In the genomic region with DNA sequence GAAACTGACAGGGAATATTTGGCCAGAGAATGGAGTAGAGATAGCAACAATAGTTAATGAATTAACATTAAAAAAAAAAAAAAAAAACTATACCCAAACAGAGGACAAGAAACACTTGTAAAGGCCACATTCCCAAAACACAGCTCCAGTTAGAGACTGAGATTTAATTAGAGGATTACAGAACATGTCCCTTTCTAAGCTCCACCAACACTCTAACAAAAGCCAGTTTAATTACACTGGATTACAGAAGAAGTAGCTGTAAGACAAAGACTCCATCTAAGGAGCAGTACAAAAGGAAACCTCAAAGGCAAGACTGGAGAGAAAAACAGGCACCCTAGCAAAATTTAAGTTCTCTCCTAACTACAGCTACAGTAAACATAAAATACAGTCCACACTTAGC, we compare ENCODE assay signal across 1 cellular context.
TF ChIP-seq lines count a peak whose summit lies in the region.

No MANE protein-coding gene starts in this region.

TF ChIP-seq in H1, 55 proteins besides CTCF, POLR2A, EP300 and RAD21:
- TF ChIP-seq TAF1 (IDR thresholded peaks at IDR 0.05; ENCODE audit: low read depth, low read length), result no peak
- no peak for TF ChIP-seq JUND (IDR thresholded peaks at IDR 0.05; ENCODE audit: low read length)
- TF ChIP-seq TCF12 (IDR thresholded peaks at IDR 0.05; ENCODE audit: low read depth, low read length), result no peak
- no peak for TF ChIP-seq RBBP5 (IDR thresholded peaks at IDR 0.05; ENCODE audit: borderline replicate concordance, low read depth, low read length)
- no peak for TF ChIP-seq CBX8 (IDR thresholded peaks at IDR 0.05; ENCODE audit: borderline replicate concordance, low read depth, low read length)
- no peak for TF ChIP-seq NRF1 (IDR thresholded peaks at IDR 0.05; ENCODE audit: low read depth, low read length)
- no peak for TF ChIP-seq CREB1 (IDR thresholded peaks at IDR 0.05)
- TF ChIP-seq HDAC2 (IDR thresholded peaks at IDR 0.05; ENCODE audit: borderline replicate concordance in 1 of 2, low read depth in 2 of 2, low read length in 2 of 2), result no peak
- TF ChIP-seq, protein P1, sequence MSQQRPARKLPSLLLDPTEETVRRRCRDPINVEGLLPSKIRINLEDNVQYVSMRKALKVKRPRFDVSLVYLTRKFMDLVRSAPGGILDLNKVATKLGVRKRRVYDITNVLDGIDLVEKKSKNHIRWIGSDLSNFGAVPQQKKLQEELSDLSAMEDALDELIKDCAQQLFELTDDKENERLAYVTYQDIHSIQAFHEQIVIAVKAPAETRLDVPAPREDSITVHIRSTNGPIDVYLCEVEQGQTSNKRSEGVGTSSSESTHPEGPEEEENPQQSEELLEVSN (IDR thresholded peaks at IDR 0.05), result no peak
- no peak for TF ChIP-seq HDAC6 (IDR thresholded peaks at IDR 0.05; ENCODE audit: low read depth, low read length)
- TF ChIP-seq ASH2L (IDR thresholded peaks at IDR 0.05; ENCODE audit: low read length), result no peak
- TF ChIP-seq SP2 (IDR thresholded peaks at IDR 0.05; ENCODE audit: low read length), result no peak
- no peak for TF ChIP-seq CBX5 (IDR thresholded peaks at IDR 0.05; ENCODE audit: low read depth, low read length)
- no peak for TF ChIP-seq TAF7 (optimal IDR thresholded peaks at IDR 0.05; ENCODE audit: borderline replicate concordance, low read depth, low read length)
- TF ChIP-seq SP4 (IDR thresholded peaks at IDR 0.05; ENCODE audit: low read length), result no peak
